ENCODE assay signal across 11 cellular contexts in the genomic region with DNA sequence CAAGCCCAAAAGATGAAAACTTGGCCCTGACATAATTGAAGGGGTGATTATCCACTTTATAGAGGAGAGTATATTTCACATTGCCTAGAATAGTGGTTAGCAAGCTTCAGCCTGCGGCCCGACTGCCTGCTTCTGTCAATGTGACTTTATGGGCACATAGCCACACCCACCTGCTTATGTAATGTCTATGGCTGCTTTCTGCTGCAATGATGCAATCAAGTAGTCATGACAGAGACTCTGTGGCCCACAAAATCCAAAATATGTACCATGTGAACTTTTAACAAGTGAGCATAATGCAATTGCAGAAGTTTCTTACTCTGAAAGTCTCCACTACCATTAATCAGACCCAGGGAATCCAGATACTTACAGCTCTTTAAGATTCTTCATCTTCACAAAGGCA.
DNase-seq lines count a peak whose midpoint lies in the region; ATAC-seq and TF ChIP-seq lines count a peak whose summit lies in the region.
"Had no signal": no experiment of that assay in that cellular context is flagged by ENCODE, and none has a peak within 500 bp of the region (broad histone marks: within the 10 kb centered on the region; RNA-seq: fewer than 3 reads in every experiment).

No MANE protein-coding gene starts in this region.

- no peak for TF ChIP-seq EP300 in suprapubic skin (IDR thresholded peaks at IDR 0.05)

- H3K4me1 ChIP-seq in suprapubic skin, result peaks cover 34% of the 10 kb centered on the region

- H3K9me3 ChIP-seq in T-helper 17 cell (ENCODE audit: control insufficient read depth, low read length, poor library complexity, severe bottlenecking), result no peaks in the 10 kb centered on the region
- H3K9me3 ChIP-seq in suprapubic skin, result no peaks in the 10 kb centered on the region

- peaks cover 92% of the 10 kb centered on the region for H3K36me3 Mint-ChIP-seq in activated T-cell treated with anti-CD3 and anti-CD28 coated beads, Interleukin-2, amount 50 U/mL, for 24 hours (ENCODE audit: low read depth)
- peaks cover 2% of the 10 kb centered on the region for H3K36me3 Mint-ChIP-seq in T-helper 17 cell (ENCODE audit: low read depth)

- no peak for DNase-seq in activated T-cell treated with anti-CD3 and anti-CD28 coated beads, Interleukin-2, amount 50 U/mL, for 24 hours
- DNase-seq in activated T-cell treated with anti-CD3 and anti-CD28 coated beads, Interleukin-2, amount 50 U/mL, for 1 hour, result no peak
- DNase-seq in T-helper 17 cell, result no peak
- DNase-seq in foreskin fibroblast, result peak; percentile 38 to 58
- DNase-seq in suprapubic skin (ENCODE audit: low spot score in 2 of 2), result no peak
- no peak for DNase-seq in middle frontal gyrus (ENCODE audit: extremely low spot score, low spot score)
- DNase-seq in superior temporal gyrus (ENCODE audit: extremely low spot score), result no peak
- DNase-seq: activated naive CD8-positive, alpha-beta T cell treated with anti-CD3 and anti-CD28 coated beads, Interleukin-2, amount 10 ng/mL, durations not matched to agents 7 days and 5 days; NCI-H2029 had no signal

- no peak overlapping the region for H3K4me3 Mint-ChIP-seq in activated T-cell treated with anti-CD3 and anti-CD28 coated beads, Interleukin-2, amount 50 U/mL, for 24 hours
- no peak overlapping the region for H3K4me3 Mint-ChIP-seq in T-helper 17 cell
- H3K4me3 Mint-ChIP-seq: activated naive CD8-positive, alpha-beta T cell treated with anti-CD3 and anti-CD28 coated beads, Interleukin-2, amount 10 ng/mL, durations not matched to agents 7 days and 5 days had no signal

- H3K27me3 Mint-ChIP-seq in activated T-cell treated with anti-CD3 and anti-CD28 coated beads, Interleukin-2, amount 50 U/mL, for 24 hours, result no peaks in the 10 kb centered on the region
- H3K27me3 Mint-ChIP-seq in T-helper 17 cell, result no peaks in the 10 kb centered on the region
- H3K27me3 Mint-ChIP-seq: activated naive CD8-positive, alpha-beta T cell treated with anti-CD3 and anti-CD28 coated beads, Interleukin-2, amount 10 ng/mL, durations not matched to agents 7 days and 5 days had no signal

- ATAC-seq in T-helper 17 cell (no peak), GM18909 (IDR thresholded peaks at IDR 0.05; ENCODE audit: poor library complexity, unreplicated experiment) (no peak)
- ATAC-seq: activated CD4-positive, CD25-positive, alpha-beta regulatory T cell treated with anti-CD3 and anti-CD28 coated beads, Interleukin-2, amount 50 U/mL, for 24 hours had no signal

- H3K4me1 Mint-ChIP-seq in activated T-cell treated with anti-CD3 and anti-CD28 coated beads, Interleukin-2, amount 50 U/mL, for 24 hours (ENCODE audit: low read depth), result peaks cover 26% of the 10 kb centered on the region
- H3K4me1 Mint-ChIP-seq in T-helper 17 cell, result peaks cover 27% of the 10 kb centered on the region

- TF ChIP-seq CTCF in foreskin fibroblast (IDR thresholded peaks at IDR 0.05; ENCODE audit: low read depth, low read length), result no peak
- TF ChIP-seq CTCF in suprapubic skin (IDR thresholded peaks at IDR 0.05), result no peak

- TF ChIP-seq POLR2A in suprapubic skin (IDR thresholded peaks at IDR 0.05), result no peak

- H3K4me3 ChIP-seq in foreskin fibroblast (ENCODE audit: low read depth in 1 of 2, low read length in 2 of 2), result no peak overlapping the region
- H3K4me3 ChIP-seq in suprapubic skin, result no peak overlapping the region

- no peaks in the 10 kb centered on the region for H3K9me3 Mint-ChIP-seq in activated T-cell treated with anti-CD3 and anti-CD28 coated beads, Interleukin-2, amount 50 U/mL, for 24 hours
- H3K9me3 Mint-ChIP-seq: activated naive CD8-positive, alpha-beta T cell treated with anti-CD3 and anti-CD28 coated beads, Interleukin-2, amount 10 ng/mL, durations not matched to agents 7 days and 5 days had no signal

- peak overlapping the region; percentile 79 for H3K27ac Mint-ChIP-seq in activated T-cell treated with anti-CD3 and anti-CD28 coated beads, Interleukin-2, amount 50 U/mL, for 24 hours
- H3K27ac Mint-ChIP-seq in T-helper 17 cell, result peak overlapping the region; percentile 76
- H3K27ac Mint-ChIP-seq: activated naive CD8-positive, alpha-beta T cell treated with anti-CD3 and anti-CD28 coated beads, Interleukin-2, amount 10 ng/mL, durations not matched to agents 7 days and 5 days had no signal

- 53% methylated on average over 2 of the region's 2 CpGs for WGBS in suprapubic skin

- peak overlapping the region; percentile 14 for H3K27ac ChIP-seq in suprapubic skin

- H3K27me3 ChIP-seq in suprapubic skin, result no peaks in the 10 kb centered on the region

- peaks cover 50% of the 10 kb centered on the region for H3K36me3 ChIP-seq in suprapubic skin

Comparison
In these comparisons a context has a peak if more than half of its experiments do, and no peak if none do; other contexts are left out.
1. DNase-seq: peak in foreskin fibroblast (2 of 2); none in activated T-cell treated with anti-CD3 and anti-CD28 coated beads, Interleukin-2, amount 50 U/mL, for 24 hours (single experiment), activated T-cell treated with anti-CD3 and anti-CD28 coated beads, Interleukin-2, amount 50 U/mL, for 1 hour (single experiment), T-helper 17 cell (0 of 3), suprapubic skin (0 of 2), middle frontal gyrus (single experiment) and superior temporal gyrus (single experiment).